In genomic region chr12:1533602-1534304, GRCh38 we compare ENCODE assay signal across 8 cellular contexts.
DNase-seq lines count a peak whose midpoint lies in the region; ATAC-seq and TF ChIP-seq lines count a peak whose summit lies in the region.

No MANE protein-coding gene starts in this region.

- H3K36me3 ChIP-seq in lower lobe of right lung, result no peaks in the 10 kb centered on the region

- DNase-seq in Daoy (ENCODE audit: low read depth), result peak; percentile 77
- DNase-seq in activated CD4-positive, alpha-beta T cell treated with anti-CD3 and anti-CD28 coated beads, Interleukin-2, amount 50 U/mL, for 48 hours, result peak; percentile 58 to 70
- no peak for DNase-seq in lower lobe of right lung
- DNase-seq in ureter (ENCODE audit: low spot score), result no peak
- DNase-seq in HEK293T (ENCODE audit: extremely low spot score), result no peak
- DNase-seq in HT-29 (ENCODE audit: low spot score), result no peak

- H3K4me1 ChIP-seq in lower lobe of right lung, result peaks cover 15% of the 10 kb centered on the region

- no peaks in the 10 kb centered on the region for H3K9me3 ChIP-seq in lower lobe of right lung

- CTCF ChIA-PET in HEK293T (lab: Yijun Ruan, JAX), result interaction anchor here (0.6 to 2.1 kb wide), 4 partner anchors 13 to 55 kb away, joined by 3 to 9 read pairs (median 4); no protein-coding TSS in a partner anchor

- ATAC-seq in GM19324 (IDR thresholded peaks at IDR 0.05; ENCODE audit: low FRiP score, unreplicated experiment) (peak; percentile 46), HG03354 (IDR thresholded peaks at IDR 0.05; ENCODE audit: poor library complexity, severe bottlenecking, unreplicated experiment) (peak; percentile 67), lower lobe of right lung (no peak)

- H3K27ac ChIP-seq in lower lobe of right lung, result no peak overlapping the region

- peak overlapping the region; percentile 19 for H3K4me3 ChIP-seq in lower lobe of right lung

- peaks cover 48% of the 10 kb centered on the region for H3K27me3 ChIP-seq in lower lobe of right lung (ENCODE audit: low read depth)

- POLR2A ChIA-PET in HEK293T (lab: Yijun Ruan, JAX), result no interaction called here

- no peak for TF ChIP-seq CTCF in lower lobe of right lung (IDR thresholded peaks at IDR 0.05)

- intact Hi-C loops in lower lobe of right lung (cut with DNase I), result no loop called here

TF ChIP-seq in HEK293T, 16 proteins besides CTCF, POLR2A, EP300 and RAD21:
- TF ChIP-seq FOXA1 (IDR thresholded peaks at IDR 0.05) (no peak), ARNT (IDR thresholded peaks at IDR 0.05) (no peak), BHLHE40 (IDR thresholded peaks at IDR 0.05; ENCODE audit: borderline replicate concordance) (no peak), HDGF (IDR thresholded peaks at IDR 0.05; ENCODE audit: borderline replicate concordance) (no peak), TARDBP (IDR thresholded peaks at IDR 0.05) (no peak), ELF4 (IDR thresholded peaks at IDR 0.05) (no peak), SP1 (IDR thresholded peaks at IDR 0.05) (no peak), SUZ12 (IDR thresholded peaks at IDR 0.05) (no peak), CTBP1 (IDR thresholded peaks at IDR 0.05; ENCODE audit: borderline replicate concordance) (no peak), L3MBTL2 (conservative IDR thresholded peaks at IDR 0.05) (no peak), LEF1 (IDR thresholded peaks at IDR 0.05; ENCODE audit: borderline replicate concordance) (no peak), FOXK2 (IDR thresholded peaks at IDR 0.05) (no peak), PKNOX1 (IDR thresholded peaks at IDR 0.05) (no peak), NFRKB (IDR thresholded peaks at IDR 0.05) (no peak), ZNF384 (IDR thresholded peaks at IDR 0.05) (no peak), FOXM1 (IDR thresholded peaks at IDR 0.05; ENCODE audit: borderline replicate concordance) (no peak)
TF ChIP-seq in HEK293T: peak in this region for 0.

Comparison
In these comparisons a context has a peak if more than half of its experiments do, and no peak if none do; other contexts are left out.
1. DNase-seq: peak in Daoy (single experiment) and activated CD4-positive, alpha-beta T cell treated with anti-CD3 and anti-CD28 coated beads, Interleukin-2, amount 50 U/mL, for 48 hours (2 of 2); none in lower lobe of right lung (single experiment), ureter (single experiment), HEK293T (single experiment) and HT-29 (single experiment).
2. ATAC-seq: peak in GM19324 (single experiment) and HG03354 (single experiment); none in lower lobe of right lung (0 of 2).